In genomic region chr3:66038384-66038725, GRCh38 we compare ENCODE assay signal across 1 cellular context.
TF ChIP-seq lines count a peak whose summit lies in the region.

No MANE protein-coding gene starts in this region.

TF ChIP-seq in HepG2, 621 proteins besides CTCF, POLR2A, EP300 and RAD21 (continued from another document and continues in another):
- TF ChIP-seq MYC (CRISPR knock-in tag; IDR thresholded peaks at IDR 0.05; ENCODE audit: borderline replicate concordance) (peak; percentile 83; the same call in 1 of the 2 replicates), ZNF589 (CRISPR knock-in tag; conservative IDR thresholded peaks at IDR 0.05) (no peak), DMTF1 (CRISPR knock-in tag; IDR thresholded peaks at IDR 0.05) (no peak), CHCHD3 (CRISPR knock-in tag; IDR thresholded peaks at IDR 0.05) (no peak), SRY (CRISPR knock-in tag; IDR thresholded peaks at IDR 0.05) (no peak), ZSCAN20 (CRISPR knock-in tag; IDR thresholded peaks at IDR 0.05; ENCODE audit: borderline replicate concordance) (no peak), PHB2 (IDR thresholded peaks at IDR 0.05; ENCODE audit: partially characterized antibody) (no peak), SKI (IDR thresholded peaks at IDR 0.05; ENCODE audit: partially characterized antibody) (peak; percentile 22), ZNF235 (CRISPR knock-in tag; IDR thresholded peaks at IDR 0.05; ENCODE audit: borderline replicate concordance) (no peak; the same call in 1 of the 2 replicates), MYPOP (CRISPR knock-in tag; IDR thresholded peaks at IDR 0.05) (no peak), FOXA3 (CRISPR knock-in tag; IDR thresholded peaks at IDR 0.05) (0 out of 2 replicates have a peak, but pooled peaks have one; percentile 11), GZF1 (CRISPR knock-in tag; IDR thresholded peaks at IDR 0.05) (no peak), ZNF773 (CRISPR knock-in tag; IDR thresholded peaks at IDR 0.05; ENCODE audit: borderline replicate concordance) (peak; percentile 73; the same call in 1 of the 2 replicates), ZNF512 (CRISPR knock-in tag; IDR thresholded peaks at IDR 0.05) (no peak), TBX2 (CRISPR knock-in tag; IDR thresholded peaks at IDR 0.05; ENCODE audit: borderline replicate concordance) (no peak), TARDBP (CRISPR knock-in tag; IDR thresholded peaks at IDR 0.05) (no peak), ZNF556 (CRISPR knock-in tag; IDR thresholded peaks at IDR 0.05; ENCODE audit: borderline replicate concordance) (no peak), ATF5 (CRISPR knock-in tag; IDR thresholded peaks at IDR 0.05; ENCODE audit: low read depth) (no peak), ZNF569 (CRISPR knock-in tag; IDR thresholded peaks at IDR 0.05; ENCODE audit: borderline replicate concordance) (no peak), SIN3A (IDR thresholded peaks at IDR 0.05; ENCODE audit: borderline replicate concordance, low read depth, low read length) (0 out of 2 replicates have a peak, but pooled peaks have one; percentile 33), ZBTB25 (CRISPR knock-in tag; IDR thresholded peaks at IDR 0.05) (peak; percentile 98), ZBTB2 (CRISPR knock-in tag; IDR thresholded peaks at IDR 0.05; ENCODE audit: low read depth) (peak; percentile 89), ARNTL (CRISPR knock-in tag; IDR thresholded peaks at IDR 0.05) (no peak; the same call in 1 of the 2 replicates), GABPB1 (CRISPR knock-in tag; IDR thresholded peaks at IDR 0.05) (peak; percentile 59; the same call in 1 of the 2 replicates), TBP (CRISPR knock-in tag; IDR thresholded peaks at IDR 0.05) (no peak), MXI1 (IDR thresholded peaks at IDR 0.05; ENCODE audit: borderline replicate concordance, low read depth, low read length) (no peak; the same call in 2 of the 3 replicates), NCOA5 (CRISPR knock-in tag; IDR thresholded peaks at IDR 0.05) (no peak), ZNF263 (CRISPR knock-in tag; IDR thresholded peaks at IDR 0.05) (no peak; the same call in 1 of the 2 replicates), ZBTB7A (CRISPR knock-in tag; IDR thresholded peaks at IDR 0.05) (no peak), PLRG1 (conservative IDR thresholded peaks at IDR 0.05) (no peak), ZFP37 (CRISPR knock-in tag; IDR thresholded peaks at IDR 0.05; ENCODE audit: borderline replicate concordance) (peak; percentile 74; the same call in 1 of the 2 replicates), NRL (CRISPR knock-in tag; IDR thresholded peaks at IDR 0.05; ENCODE audit: borderline replicate concordance) (no peak), AGO1 (IDR thresholded peaks at IDR 0.05; ENCODE audit: low read depth, low read length, poor library complexity, severe bottlenecking) (no peak), ZBTB38 (CRISPR knock-in tag; IDR thresholded peaks at IDR 0.05) (no peak), REL (CRISPR knock-in tag; conservative IDR thresholded peaks at IDR 0.05) (0 out of 2 replicates have a peak, but pooled peaks have one; percentile 24), MIER3 (CRISPR knock-in tag; IDR thresholded peaks at IDR 0.05; ENCODE audit: borderline replicate concordance) (no peak), ZNF441 (CRISPR knock-in tag; IDR thresholded peaks at IDR 0.05; ENCODE audit: borderline replicate concordance) (no peak), RBAK (CRISPR knock-in tag; IDR thresholded peaks at IDR 0.05) (no peak), ZNF790 (CRISPR knock-in tag; IDR thresholded peaks at IDR 0.05; ENCODE audit: borderline replicate concordance) (no peak), FUBP1 (CRISPR knock-in tag; IDR thresholded peaks at IDR 0.05; ENCODE audit: borderline replicate concordance) (no peak), ZBTB46 (CRISPR knock-in tag; IDR thresholded peaks at IDR 0.05; ENCODE audit: borderline replicate concordance) (no peak), ZHX1 (CRISPR knock-in tag; IDR thresholded peaks at IDR 0.05; ENCODE audit: low read depth) (no peak; the same call in 1 of the 2 replicates), KDM3A (CRISPR knock-in tag; IDR thresholded peaks at IDR 0.05; ENCODE audit: low read depth) (0 out of 2 replicates have a peak, but pooled peaks have one; percentile 35), CBFB (CRISPR knock-in tag; IDR thresholded peaks at IDR 0.05) (no peak), ZNF18 (CRISPR knock-in tag; IDR thresholded peaks at IDR 0.05; ENCODE audit: insufficient replicate concordance) (no peak), ZNF253 (CRISPR knock-in tag; IDR thresholded peaks at IDR 0.05; ENCODE audit: borderline replicate concordance) (no peak)
